17 cellular contexts compared by ENCODE assay signal in genomic region chr7:120079022-120079421, GRCh38.
DNase-seq lines count a peak whose midpoint lies in the region; ATAC-seq, FAIRE-seq and TF ChIP-seq lines count a peak whose summit lies in the region.
"Had no signal": no experiment of that assay in that cellular context is flagged by ENCODE, and none has a peak within 500 bp of the region (broad histone marks: within the 10 kb centered on the region; RNA-seq: fewer than 3 reads in every experiment).

No MANE protein-coding gene starts in this region.

- H3K4me2 ChIP-seq in OCI-LY3 (ENCODE audit: low read length) = no peak overlapping the region
- H3K4me2 ChIP-seq in K562 (ENCODE audit: insufficient read depth, low read length) = no peak overlapping the region
- H3K4me2 ChIP-seq in hepatocyte = no peak overlapping the region
- H3K4me2 ChIP-seq: BLaER1 treated with 17β-estradiol and CSF1 and Interleukin-3, amounts not matched to agents 10 nM and 100 nM had no signal

- no peak for TF ChIP-seq POLR2A in K562 (conservative IDR thresholded peaks at IDR 0.05)

- intact Hi-C loops in K562 (cut with micrococcal nuclease) = no loop called here

- TF ChIP-seq RAD21 in K562 (CRISPR knock-in tag; conservative IDR thresholded peaks at IDR 0.05 in 1 of 2, IDR thresholded peaks at IDR 0.05 in 1 of 2) = no peak

- H3K4me1 Mint-ChIP-seq in activated naive CD4-positive, alpha-beta T cell treated with anti-CD3 and anti-CD28 coated beads, Interleukin-2, amount 50 U/mL, for 24 hours = no peaks in the 10 kb centered on the region
- no peaks in the 10 kb centered on the region for H3K4me1 Mint-ChIP-seq in effector memory CD8-positive, alpha-beta T cell (ENCODE audit: low read depth in 2 of 2)
- H3K4me1 Mint-ChIP-seq: CD4-positive, CD25-positive, alpha-beta regulatory T cell had no signal

- H3K9me2 ChIP-seq in hepatocyte (replicated peaks; ENCODE audit: insufficient read depth) = no peaks in the 10 kb centered on the region

- H3K36me3 ChIP-seq in OCI-LY3 (replicated peaks; ENCODE audit: low read depth, low read length) = no peaks in the 10 kb centered on the region
- no peaks in the 10 kb centered on the region for H3K36me3 ChIP-seq in K562 (ENCODE audit: control insufficient read depth, insufficient read depth, low read length)
- H3K36me3 ChIP-seq in H7 (replicated peaks; ENCODE audit: control insufficient read depth, insufficient read depth, low read length) = no peaks in the 10 kb centered on the region
- H3K36me3 ChIP-seq in hepatocyte (replicated peaks; ENCODE audit: insufficient read depth, low read depth) = no peaks in the 10 kb centered on the region
- H3K36me3 ChIP-seq: BLaER1 treated with 17β-estradiol and CSF1 and Interleukin-3, amounts not matched to agents 10 nM and 100 nM had no signal

- in situ Hi-C loops in K562 (cut with MboI) = no loop called here

- H3K27me3 Mint-ChIP-seq in activated naive CD4-positive, alpha-beta T cell treated with anti-CD3 and anti-CD28 coated beads, Interleukin-2, amount 50 U/mL, for 24 hours = no peaks in the 10 kb centered on the region
- no peaks in the 10 kb centered on the region for H3K27me3 Mint-ChIP-seq in effector memory CD8-positive, alpha-beta T cell
- H3K27me3 Mint-ChIP-seq: CD4-positive, CD25-positive, alpha-beta regulatory T cell had no signal

- H3K4me3 Mint-ChIP-seq in activated naive CD4-positive, alpha-beta T cell treated with anti-CD3 and anti-CD28 coated beads, Interleukin-2, amount 50 U/mL, for 24 hours = no peak overlapping the region
- H3K4me3 Mint-ChIP-seq in effector memory CD8-positive, alpha-beta T cell = no peak overlapping the region
- H3K4me3 Mint-ChIP-seq: CD4-positive, CD25-positive, alpha-beta regulatory T cell had no signal

- H2AFZ ChIP-seq in OCI-LY3 (ENCODE audit: low read depth, low read length) (0 out of 2 replicates have a peak overlapping the region, but pooled peaks have one; percentile 64), K562 (ENCODE audit: low read depth, low read length) (no peak overlapping the region), hepatocyte (no peak overlapping the region)

- H3K9me3 ChIP-seq in OCI-LY3 (ENCODE audit: insufficient read depth, low read length) (no peaks in the 10 kb centered on the region), K562 (replicated peaks; ENCODE audit: control insufficient read depth, insufficient read depth, low read depth, low read length) (no peaks in the 10 kb centered on the region), hepatocyte (ENCODE audit: low read depth) (no peaks in the 10 kb centered on the region)
- H3K9me3 ChIP-seq: BLaER1 treated with 17β-estradiol and CSF1 and Interleukin-3, amounts not matched to agents 10 nM and 100 nM had no signal

- no peak for TF ChIP-seq EP300 in K562 (IDR thresholded peaks at IDR 0.05; ENCODE audit: low read length)

- H3K27me3 ChIP-seq in OCI-LY3 (ENCODE audit: low read depth, low read length) = no peaks in the 10 kb centered on the region
- H3K27me3 ChIP-seq in K562 (ENCODE audit: control insufficient read depth in 2 of 2, insufficient read depth in 2 of 2, low read length in 2 of 2) = no peaks in the 10 kb centered on the region
- no peaks in the 10 kb centered on the region for H3K27me3 ChIP-seq in H7 (ENCODE audit: control insufficient read depth, insufficient read depth, low read length)
- no peaks in the 10 kb centered on the region for H3K27me3 ChIP-seq in hepatocyte
- H3K27me3 ChIP-seq: BLaER1 treated with 17β-estradiol and CSF1 and Interleukin-3, amounts not matched to agents 10 nM and 100 nM had no signal

- POLR2A ChIA-PET in K562 (lab: Yijun Ruan, JAX) = no interaction called here

- H3K79me2 ChIP-seq in OCI-LY3 (ENCODE audit: low read length) (no peaks in the 10 kb centered on the region), K562 (ENCODE audit: control insufficient read depth, insufficient read depth, low read length) (no peaks in the 10 kb centered on the region), hepatocyte (no peaks in the 10 kb centered on the region)

- no peaks in the 10 kb centered on the region for H4K20me1 ChIP-seq in OCI-LY3 (ENCODE audit: insufficient read depth, low read length)
- H4K20me1 ChIP-seq in K562 (replicated peaks; ENCODE audit: control insufficient read depth, insufficient read depth, low read length) = no peaks in the 10 kb centered on the region
- H4K20me1 ChIP-seq in hepatocyte (ENCODE audit: insufficient read depth, poor library complexity, severe bottlenecking) = no peaks in the 10 kb centered on the region
- H4K20me1 ChIP-seq: BLaER1 treated with 17β-estradiol and CSF1 and Interleukin-3, amounts not matched to agents 10 nM and 100 nM had no signal

- peaks cover 10% of the 10 kb centered on the region for H3K9me3 Mint-ChIP-seq in activated naive CD4-positive, alpha-beta T cell treated with anti-CD3 and anti-CD28 coated beads, Interleukin-2, amount 50 U/mL, for 24 hours
- H3K9me3 Mint-ChIP-seq in effector memory CD8-positive, alpha-beta T cell = peaks cover 5 to 9% of the 10 kb centered on the region in 2 donors

- H3K9me1 ChIP-seq in K562 (ENCODE audit: control insufficient read depth, insufficient read depth, low read length) = no peaks in the 10 kb centered on the region

- H3K9ac ChIP-seq in OCI-LY3 (ENCODE audit: low read length) (no peak overlapping the region), K562 (ENCODE audit: insufficient read depth in 1 of 2, low read depth in 2 of 2, low read length in 2 of 2) (no peak overlapping the region)
- H3K9ac ChIP-seq: BLaER1 treated with 17β-estradiol and CSF1 and Interleukin-3, amounts not matched to agents 10 nM and 100 nM had no signal

- CTCF ChIA-PET in K562 (lab: Yijun Ruan, JAX; ENCODE audit: low intra/inter-chr PET ratio) = no interaction called here

- H3K4me3 ChIP-seq in OCI-LY3 (ENCODE audit: low read length) = no peak overlapping the region
- H3K4me3 ChIP-seq in K562 = no peak overlapping the region
- H3K4me3 ChIP-seq in H7 (ENCODE audit: insufficient read depth, low read depth, low read length) = no peak overlapping the region
- H3K4me3 ChIP-seq in hepatocyte = no peak overlapping the region
- H3K4me3 ChIP-seq: BLaER1 treated with 17β-estradiol and CSF1 and Interleukin-3, amounts not matched to agents 10 nM and 100 nM had no signal

- peak overlapping the region; percentile 41 for H3K27ac Mint-ChIP-seq in activated naive CD4-positive, alpha-beta T cell treated with anti-CD3 and anti-CD28 coated beads, Interleukin-2, amount 50 U/mL, for 24 hours
- no peak overlapping the region for H3K27ac Mint-ChIP-seq in effector memory CD8-positive, alpha-beta T cell
- H3K27ac Mint-ChIP-seq: CD4-positive, CD25-positive, alpha-beta regulatory T cell had no signal

- FAIRE-seq in K562 (lab: Jason Lieb, UNC) = no peak
- FAIRE-seq: HepG2, HTR-8/SVneo had no signal

- TF ChIP-seq CTCF in OCI-LY3 (IDR thresholded peaks at IDR 0.05; ENCODE audit: low read depth, low read length) = no peak
- TF ChIP-seq CTCF in K562 (IDR thresholded peaks at IDR 0.05 in 2 of 3, conservative IDR thresholded peaks at IDR 0.05 in 1 of 3; ENCODE audit: insufficient read depth in 2 of 3, low read depth in 1 of 3, low read length in 3 of 3) = no peak
- TF ChIP-seq CTCF in hepatocyte (IDR thresholded peaks at IDR 0.05; ENCODE audit: poor library complexity) = no peak

- H3K36me3 Mint-ChIP-seq in activated naive CD4-positive, alpha-beta T cell treated with anti-CD3 and anti-CD28 coated beads, Interleukin-2, amount 50 U/mL, for 24 hours = no peaks in the 10 kb centered on the region
- peaks cover 6% of the 10 kb centered on the region for H3K36me3 Mint-ChIP-seq in effector memory CD8-positive, alpha-beta T cell (ENCODE audit: insufficient read depth)
- H3K36me3 Mint-ChIP-seq: CD4-positive, CD25-positive, alpha-beta regulatory T cell had no signal

- DNase-seq in activated naive CD4-positive, alpha-beta T cell treated with Interleukin-2 at 50 U/mL for 16 hours = no peak
- DNase-seq in K562 (ENCODE audit: extremely low read depth in 1 of 4, low spot score in 3 of 4) (no peak), H7 (no peak), NCI-H510A treated with DMSO at 0.1 percent for 48 hours (lab: John Stamatoyannopoulos, UW) (no peak), hepatocyte (ENCODE audit: low spot score) (no peak)
- DNase-seq in effector memory CD8-positive, alpha-beta T cell = no peak
- DNase-seq: 8988T; ACHN; CD4-positive, CD25-positive, alpha-beta regulatory T cell; DMS53; GF-D8; HCEC 1CT had no signal

- H3K27ac ChIP-seq in OCI-LY3 (ENCODE audit: low read length) (no peak overlapping the region), K562 (ENCODE audit: extremely low read depth, low read depth, low read length) (no peak overlapping the region), hepatocyte (no peak overlapping the region)
- H3K27ac ChIP-seq: BLaER1 treated with 17β-estradiol and CSF1 and Interleukin-3, amounts not matched to agents 10 nM and 100 nM had no signal

- BruUV-seq in K562 (replicated peaks; lab: Mats Ljungman, UMichigan) = no TSS peak

- peak; percentile 28; the same call in 1 of the 3 replicates for ATAC-seq in K562
- ATAC-seq in effector memory CD8-positive, alpha-beta T cell (replicated peaks) = no peak
- ATAC-seq: HepG2 had no signal

- no peaks in the 10 kb centered on the region for H3K4me1 ChIP-seq in OCI-LY3 (ENCODE audit: low read length)
- H3K4me1 ChIP-seq in K562 (replicated peaks in 1 of 2; ENCODE audit: control insufficient read depth in 2 of 2, insufficient read depth in 2 of 2, low read length in 2 of 2) = no peaks in the 10 kb centered on the region; a peak in 1 of 5 replicates
- no peaks in the 10 kb centered on the region for H3K4me1 ChIP-seq in hepatocyte (ENCODE audit: insufficient read depth)
- H3K4me1 ChIP-seq: BLaER1 treated with 17β-estradiol and CSF1 and Interleukin-3, amounts not matched to agents 10 nM and 100 nM had no signal

- WGBS in K562 (ENCODE audit: insufficient coverage, low coverage, missing lambda C conversion rate) = 16% methylated on average over 1 of the region's 1 CpG
- 77% methylated on average over 1 of the region's 1 CpG for WGBS in hepatocyte (ENCODE audit: low lambda C conversion rate, missing lambda C conversion rate)

TF ChIP-seq in K562, 482 proteins besides CTCF, POLR2A, EP300 and RAD21 (continues in another document):
- 0 out of 2 replicates have a peak, but pooled peaks have one; percentile 44 for TF ChIP-seq HBP1 (CRISPR knock-in tag; IDR thresholded peaks at IDR 0.05)
- no peak for TF ChIP-seq RBM14 (IDR thresholded peaks at IDR 0.05; ENCODE audit: borderline replicate concordance, insufficient read depth, low read depth, low read length)
- TF ChIP-seq SIN3B (IDR thresholded peaks at IDR 0.05; ENCODE audit: low read depth) = no peak
- no peak for TF ChIP-seq ZNF76 (CRISPR knock-in tag; IDR thresholded peaks at IDR 0.05; ENCODE audit: borderline replicate concordance)
